30 cellular contexts compared by ENCODE assay signal in genomic region chr3:85210540-85210939, GRCh38.
"Had no signal": no experiment of that assay in that cellular context is flagged by ENCODE, and none has a peak within 500 bp of the region (broad histone marks: within the 10 kb centered on the region; RNA-seq: fewer than 3 reads in every experiment).

No MANE protein-coding gene starts in this region.

- H3K4me3 ChIP-seq: adrenal gland, ascending aorta, body of pancreas, breast epithelium, cardiac muscle cell had no signal

- H3K36me3 ChIP-seq: adrenal gland, ascending aorta, brain microvascular endothelial cell, breast epithelium, cardiac muscle cell had no signal

- DNase-seq: activated effector memory CD4-positive, alpha-beta T cell treated with anti-CD3 and anti-CD28 coated beads, Interleukin-2, amount 50 U/mL, for 16 hours; activated effector memory CD4-positive, alpha-beta T cell treated with Interleukin-2 at 50 U/mL for 16 hours; activated gamma-delta T cell; activated gamma-delta T cell treated with Interleukin-2 at 50 U/mL for 16 hours; activated naive CD4-positive, alpha-beta T cell; activated naive CD4-positive, alpha-beta T cell treated with anti-CD3 and anti-CD28 coated beads for 36 hours; activated naive CD4-positive, alpha-beta T cell treated with anti-CD3 and anti-CD28 coated beads, Interleukin-2, amount 10 ng/mL, durations not matched to agents 7 days and 5 days; activated naive CD4-positive, alpha-beta T cell treated with anti-CD3 and anti-CD28 coated beads, Interleukin-2, amount 50 U/mL, for 16 hours; activated naive CD4-positive, alpha-beta T cell treated with Interleukin-2 at 50 U/mL for 16 hours; activated naive CD8-positive, alpha-beta T cell treated with anti-CD3 and anti-CD28 coated beads for 36 hours; activated naive CD8-positive, alpha-beta T cell treated with anti-CD3 and anti-CD28 coated beads, Interleukin-2, amount 10 ng/mL, durations not matched to agents 7 days and 5 days; activated naive CD8-positive, alpha-beta T cell treated with anti-CD3 and anti-CD28 coated beads, Interleukin-2, amount 50 U/mL, for 24 hours; activated T-cell treated with anti-CD3 and anti-CD28 coated beads, Interleukin-2, amount 50 U/mL, for 1 hour; activated T-cell treated with anti-CD3 and anti-CD28 coated beads, Interleukin-2, amount 50 U/mL, for 24 hours; activated T-cell treated with anti-CD3 and anti-CD28 coated beads, Interleukin-2, amount 50 U/mL, for 4 hours; activated T-cell treated with anti-CD3 and anti-CD28 coated beads, Interleukin-2, amount 50 U/mL, for 48 hours; activated T-cell treated with anti-CD3 and anti-CD28 coated beads, Interleukin-2, amount 50 U/mL, for 72 hours; adrenal gland; amniotic stem cell; amygdala; anterior cingulate cortex; aorta; body of pancreas; brain microvascular endothelial cell; caudate nucleus; central memory CD4-positive, alpha-beta T cell; cerebellar nuclear complex had no signal

- H3K27me3 ChIP-seq: adrenal gland, ascending aorta, body of pancreas, brain microvascular endothelial cell, breast epithelium, cardiac muscle cell had no signal

- H3K27ac ChIP-seq: adrenal gland, ascending aorta, body of pancreas, brain microvascular endothelial cell, breast epithelium, cardiac muscle cell had no signal

- H3K4me1 ChIP-seq: adrenal gland, ascending aorta, body of pancreas, breast epithelium had no signal

- H3K9me3 ChIP-seq: ascending aorta, body of pancreas, breast epithelium had no signal
